15 cellular contexts compared by ENCODE assay signal in genomic region chr11:381501-382072, GRCh38. TPM values are rescaled to one million over a fixed set of nuclear protein-coding genes. Genes with fewer than 3 reads are reported as not detected.
DNase-seq lines count a peak whose midpoint lies in the region; ATAC-seq, FAIRE-seq and TF ChIP-seq lines count a peak whose summit lies in the region.
"Had no signal": no experiment of that assay in that cellular context is flagged by ENCODE, and none has a peak within 500 bp of the region (broad histone marks: within the 10 kb centered on the region; RNA-seq: fewer than 3 reads in every experiment).

No MANE protein-coding gene starts in this region.

- H3K36me3 ChIP-seq in Loucy (ENCODE audit: insufficient read depth, low read length) (no peaks in the 10 kb centered on the region), HepG2 (replicated peaks in 1 of 2; ENCODE audit: control insufficient read depth in 1 of 2, insufficient read depth in 2 of 2, low read length in 2 of 2) (no peaks in the 10 kb centered on the region; a peak in 1 of 5 replicates)

- intact Hi-C loops in right cardiac atrium (cut with DNase I) = no loop called here
- intact Hi-C loops in cardiac septum (cut with DNase I) = no loop called here
- intact Hi-C loops in HepG2 (cut with micrococcal nuclease; ENCODE audit: unreplicated experiment) = no loop called here

- in situ Hi-C loops in HepG2 (cut with HindIII; ENCODE audit: extremely low pct_ligation_motif_present, low pct_unique_long_range_greater_than_20kb) = no loop called here

- H3K9me2 ChIP-seq in Loucy (replicated peaks; ENCODE audit: low read depth, low read length) = no peaks in the 10 kb centered on the region

- WGBS in right cardiac atrium = 75% methylated on average over 30 of the region's 35 CpGs
- 98% methylated on average over 20 of the region's 35 CpGs for WGBS in HepG2 (ENCODE audit: low lambda C conversion rate)

- no peaks in the 10 kb centered on the region for H3F3A ChIP-seq in Loucy (ENCODE audit: low read depth)

- peak in 2 of 3 donors; percentile 46 to 48 for DNase-seq in right cardiac atrium
- DNase-seq in cardiac septum (ENCODE audit: low spot score) = no peak
- no peak for DNase-seq in HepG2 (ENCODE audit: low spot score)
- DNase-seq in activated CD8-positive, alpha-beta memory T cell treated with anti-CD3 and anti-CD28 coated beads, Interleukin-2, amount 50 U/mL, for 48 hours = no peak
- DNase-seq in DMS 273 treated with DMSO at 0.1 percent for 48 hours (lab: John Stamatoyannopoulos, UW) = no peak
- DNase-seq: Calu3; CD4-positive, CD25-positive, alpha-beta regulatory T cell; DMS79; GM23248 had no signal

- ATAC-seq in right cardiac atrium (no peak), HepG2 (no peak), HG03045 (IDR thresholded peaks at IDR 0.05; ENCODE audit: unreplicated experiment) (no peak)

- no TSS peak for BruUV-seq in HepG2 (replicated peaks; lab: Mats Ljungman, UMichigan)

- H3K4me1 ChIP-seq in right cardiac atrium (ENCODE audit: control insufficient read depth, insufficient read depth, low read length) (no peaks in the 10 kb centered on the region), Loucy (ENCODE audit: insufficient read depth, low read length, poor library complexity, severe bottlenecking) (peaks cover 11% of the 10 kb centered on the region), HepG2 (ENCODE audit: insufficient read depth, low read length) (peaks cover 7% of the 10 kb centered on the region; the same call in 1 of the 2 replicates)

- H3K4me3 ChIP-seq in right cardiac atrium (ENCODE audit: low read length) (no peak overlapping the region), Loucy (ENCODE audit: low read length, poor library complexity, severe bottlenecking) (peak overlapping the region; percentile 36), HepG2 (replicated peaks in 1 of 3; ENCODE audit: insufficient read depth in 1 of 3, low read depth in 2 of 3, low read length in 3 of 3) (no peak overlapping the region)
- H3K4me3 ChIP-seq: GM12878, GM23248 had no signal

- POLR2A ChIA-PET in HepG2 (lab: Yijun Ruan, JAX) = no interaction called here

- H3K79me2 ChIP-seq in Loucy (ENCODE audit: insufficient read depth, low read length) = no peaks in the 10 kb centered on the region
- H3K79me2 ChIP-seq in HepG2 (ENCODE audit: insufficient read depth, low read length) = no peaks in the 10 kb centered on the region

- FAIRE-seq in HepG2 (lab: Jason Lieb, UNC) = no peak
- FAIRE-seq: A204.1, GM12878, GM18507, H54 had no signal

- peak overlapping the region; percentile 59 for H3K9ac ChIP-seq in Loucy (ENCODE audit: low read depth, low read length, poor library complexity, severe bottlenecking)
- no peak overlapping the region for H3K9ac ChIP-seq in HepG2 (ENCODE audit: insufficient read depth, low read depth, low read length)
- H3K9ac ChIP-seq: GM23248 had no signal

- H4K20me1 ChIP-seq in Loucy (ENCODE audit: insufficient read depth, low read length, poor library complexity, severe bottlenecking) (no peaks in the 10 kb centered on the region), HepG2 (ENCODE audit: insufficient read depth, low read length) (no peaks in the 10 kb centered on the region)

- TF ChIP-seq RAD21 in HepG2 (CRISPR knock-in tag; IDR thresholded peaks at IDR 0.05) = no peak

- TF ChIP-seq EP300 in HepG2 (IDR thresholded peaks at IDR 0.05; ENCODE audit: low read depth in 2 of 2, low read length in 2 of 2) = no peak
- no peak for TF ChIP-seq EP300 in HepG2 (CRISPR knock-in tag; IDR thresholded peaks at IDR 0.05; ENCODE audit: borderline replicate concordance)

- TF ChIP-seq CTCF in Loucy (conservative IDR thresholded peaks at IDR 0.05; ENCODE audit: low read length) = no peak
- TF ChIP-seq CTCF in HepG2 (CRISPR knock-in tag; IDR thresholded peaks at IDR 0.05) = no peak

- CTCF ChIA-PET in HepG2 (lab: Yijun Ruan, JAX; ENCODE audit: low intra/inter-chr PET ratio, low total read pairs) = no interaction called here

- no peaks in the 10 kb centered on the region for H3K9me3 ChIP-seq in right cardiac atrium (ENCODE audit: control insufficient read depth, low read length)
- H3K9me3 ChIP-seq in Loucy (ENCODE audit: insufficient read depth, low read depth, low read length) = peaks cover 10% of the 10 kb centered on the region; the same call in 1 of the 2 replicates
- no peaks in the 10 kb centered on the region for H3K9me3 ChIP-seq in HepG2 (ENCODE audit: low read length)

- H3K27ac ChIP-seq in right cardiac atrium (ENCODE audit: low read length) (no peak overlapping the region), HepG2 (ENCODE audit: extremely low read length, insufficient read depth, low read length) (no peak overlapping the region)
- H3K27ac ChIP-seq: GM23248 had no signal

- no peak for TF ChIP-seq POLR2A in HepG2 (IDR thresholded peaks at IDR 0.05; ENCODE audit: insufficient read depth in 1 of 2, low read depth in 2 of 2, low read length in 2 of 2)

- no peak overlapping the region for H2AFZ ChIP-seq in Loucy (ENCODE audit: low read length)
- H2AFZ ChIP-seq in HepG2 (ENCODE audit: low read length) = no peak overlapping the region
- H2AFZ ChIP-seq: GM23248 had no signal

- H3K27me3 ChIP-seq in right cardiac atrium (ENCODE audit: control insufficient read depth, insufficient read depth) (no peaks in the 10 kb centered on the region), Loucy (ENCODE audit: insufficient read depth, low read length, poor library complexity, severe bottlenecking) (no peaks in the 10 kb centered on the region), HepG2 (ENCODE audit: control insufficient read depth in 1 of 2, insufficient read depth in 2 of 2, low read length in 2 of 2) (peaks cover 1 to 6% of the 10 kb centered on the region in 2 experiments; a peak in 3 of 5 replicates)

- H3K4me2 ChIP-seq in Loucy (ENCODE audit: low read depth, low read length, poor library complexity, severe bottlenecking) (peak overlapping the region; percentile 49), HepG2 (ENCODE audit: low read depth, low read length) (no peak overlapping the region)

RNA-seq across cellular contexts. Expression of gene B4GALNT4, which starts 12.3 kb away (rescaled TPM):
- total RNA-seq in right cardiac atrium (1 to 10 TPM; 1.0 to 1.6 (median 1.3) TPM), cardiac septum (0.24 TPM), HepG2 (2016; rRNA removed; fragmentation: Illumina TruSeq; extraction: Trizol) (24.8 and 50.1 TPM in 2 replicates)
- polyA plus RNA-seq in right cardiac atrium (2.5 TPM), HepG2 (2011; rRNA removed) (30.5 and 34.4 TPM in 2 replicates)
- total RNA-seq in HepG2 (2016; cell fraction: cytosol; rRNA removed; fragmentation: Illumina TruSeq; extraction: Trizol; ENCODE audit: low read depth) = 13.7 and 15.2 TPM in 2 replicates
- 20.5 and 56.5 TPM in 2 replicates for total RNA-seq in HepG2 (2016; cell fraction: insoluble cytoplasmic fraction; rRNA removed; fragmentation: Illumina TruSeq; extraction: Trizol)
- 36.4 and 42.9 TPM in 2 replicates for total RNA-seq in HepG2 (2016; cell fraction: membrane; rRNA removed; fragmentation: Illumina TruSeq; extraction: Trizol)
- 47.2 and 48.9 TPM in 2 replicates for total RNA-seq in HepG2 (2016; cell fraction: nucleus; rRNA removed; fragmentation: Illumina TruSeq; extraction: Trizol)
- polyA plus RNA-seq in HepG2 (2011; cell fraction: cytosol; rRNA removed) = 18.4 and 40.1 TPM in 2 replicates
- polyA plus RNA-seq in HepG2 (2011; cell fraction: nucleus; rRNA removed) = 268 and 442 TPM in 2 replicates
- polyA plus RNA-seq in HepG2 (2012) = 19.2 and 34.3 TPM in 2 replicates
- polyA plus RNA-seq in HepG2 (2016; cell fraction: cytosol; fragmentation: Illumina TruSeq; extraction: Trizol; ENCODE audit: low read depth) = 11.8 and 14.2 TPM in 2 replicates
- polyA plus RNA-seq in HepG2 (2016; cell fraction: insoluble cytoplasmic fraction; fragmentation: Illumina TruSeq; extraction: Trizol; ENCODE audit: low read depth) = 26.0 and 28.4 TPM in 2 replicates
- 26.2 and 30.9 TPM in 2 replicates for polyA plus RNA-seq in HepG2 (2016; cell fraction: membrane; fragmentation: Illumina TruSeq; extraction: Trizol; ENCODE audit: low read depth)
- polyA plus RNA-seq in HepG2 (2016; cell fraction: nucleus; fragmentation: Illumina TruSeq; extraction: Trizol; ENCODE audit: insufficient read depth, low read depth) = 152 and 159 TPM in 2 replicates
- 0.07 and 19.7 TPM in 2 replicates for polyA minus RNA-seq in HepG2 (2011; rRNA and poly(A)+ RNA removed; ENCODE audit: low replicate concordance)
- polyA minus RNA-seq in HepG2 (2011; cell fraction: cytosol; rRNA and poly(A)+ RNA removed) = 10.4 and 11.1 TPM in 2 replicates
- 16.9 and 22.4 TPM in 2 replicates for polyA minus RNA-seq in HepG2 (2011; cell fraction: nucleus; rRNA and poly(A)+ RNA removed)
- polyA plus RNA-seq: CD4-positive, CD25-positive, alpha-beta regulatory T cell had no signal

RNA-seq across cellular contexts. Expression of gene PKP3, which starts 12.4 kb away (rescaled TPM):
- total RNA-seq in right cardiac atrium = under 1 TPM; 0.26 to 0.88 (median 0.63) TPM
- polyA plus RNA-seq in right cardiac atrium = 0.36 TPM
- 0.83 TPM for total RNA-seq in cardiac septum
- total RNA-seq in HepG2 (2016; rRNA removed; fragmentation: Illumina TruSeq; extraction: Trizol) = 21.1 and 28.7 TPM in 2 replicates
- total RNA-seq in HepG2 (2016; cell fraction: cytosol; rRNA removed; fragmentation: Illumina TruSeq; extraction: Trizol; ENCODE audit: low read depth) = 5.8 and 6.9 TPM in 2 replicates
- total RNA-seq in HepG2 (2016; cell fraction: insoluble cytoplasmic fraction; rRNA removed; fragmentation: Illumina TruSeq; extraction: Trizol) = 17.5 and 29.7 TPM in 2 replicates
- total RNA-seq in HepG2 (2016; cell fraction: membrane; rRNA removed; fragmentation: Illumina TruSeq; extraction: Trizol) = 13.9 and 14.9 TPM in 2 replicates
- 14.5 and 19.8 TPM in 2 replicates for total RNA-seq in HepG2 (2016; cell fraction: nucleus; rRNA removed; fragmentation: Illumina TruSeq; extraction: Trizol)
- 18.0 and 25.1 TPM in 2 replicates for polyA plus RNA-seq in HepG2 (2011; rRNA removed)
- 13.8 and 24.2 TPM in 2 replicates for polyA plus RNA-seq in HepG2 (2011; cell fraction: cytosol; rRNA removed)
- 59.8 and 70.5 TPM in 2 replicates for polyA plus RNA-seq in HepG2 (2011; cell fraction: nucleus; rRNA removed)
- 12.9 and 13.0 TPM in 2 replicates for polyA plus RNA-seq in HepG2 (2012)
- 4.6 and 4.9 TPM in 2 replicates for polyA plus RNA-seq in HepG2 (2016; cell fraction: cytosol; fragmentation: Illumina TruSeq; extraction: Trizol; ENCODE audit: low read depth)
- 22.3 and 24.1 TPM in 2 replicates for polyA plus RNA-seq in HepG2 (2016; cell fraction: insoluble cytoplasmic fraction; fragmentation: Illumina TruSeq; extraction: Trizol; ENCODE audit: low read depth)
- 7.9 and 9.3 TPM in 2 replicates for polyA plus RNA-seq in HepG2 (2016; cell fraction: membrane; fragmentation: Illumina TruSeq; extraction: Trizol; ENCODE audit: low read depth)
- polyA plus RNA-seq in HepG2 (2016; cell fraction: nucleus; fragmentation: Illumina TruSeq; extraction: Trizol; ENCODE audit: insufficient read depth, low read depth) = 38.2 and 40.1 TPM in 2 replicates
- 30.4 and 42.3 TPM in 2 replicates for polyA minus RNA-seq in HepG2 (2011; rRNA and poly(A)+ RNA removed; ENCODE audit: low replicate concordance)
- polyA minus RNA-seq in HepG2 (2011; cell fraction: cytosol; rRNA and poly(A)+ RNA removed) = 24.6 and 25.2 TPM in 2 replicates
- polyA minus RNA-seq in HepG2 (2011; cell fraction: nucleus; rRNA and poly(A)+ RNA removed) = 9.9 and 14.7 TPM in 2 replicates

RNA-seq across cellular contexts. Expression of gene SIGIRR, which starts 33.2 kb away (rescaled TPM):
- total RNA-seq in right cardiac atrium = 10 to 100 TPM; 28.6 to 42.4 (median 35.1) TPM
- polyA plus RNA-seq in right cardiac atrium = 61.8 TPM
- 33.3 TPM for total RNA-seq in cardiac septum
- total RNA-seq in HepG2 (2016; rRNA removed; fragmentation: Illumina TruSeq; extraction: Trizol) = 0.80 and 2.1 TPM in 2 replicates
- 1.7 and 1.8 TPM in 2 replicates for total RNA-seq in HepG2 (2016; cell fraction: cytosol; rRNA removed; fragmentation: Illumina TruSeq; extraction: Trizol; ENCODE audit: low read depth)
- 1.4 and 2.0 TPM in 2 replicates for total RNA-seq in HepG2 (2016; cell fraction: insoluble cytoplasmic fraction; rRNA removed; fragmentation: Illumina TruSeq; extraction: Trizol)
- 2.1 and 2.2 TPM in 2 replicates for total RNA-seq in HepG2 (2016; cell fraction: membrane; rRNA removed; fragmentation: Illumina TruSeq; extraction: Trizol)
- 1.8 and 1.9 TPM in 2 replicates for total RNA-seq in HepG2 (2016; cell fraction: nucleus; rRNA removed; fragmentation: Illumina TruSeq; extraction: Trizol)
- polyA plus RNA-seq in HepG2 (2011; rRNA removed) = 1.2 and 2.1 TPM in 2 replicates
- 1.1 and 2.0 TPM in 2 replicates for polyA plus RNA-seq in HepG2 (2011; cell fraction: cytosol; rRNA removed)
- 4.9 and 10.2 TPM in 2 replicates for polyA plus RNA-seq in HepG2 (2011; cell fraction: nucleus; rRNA removed)
- 1.6 and 2.0 TPM in 2 replicates for polyA plus RNA-seq in HepG2 (2012)
- polyA plus RNA-seq in HepG2 (2016; cell fraction: cytosol; fragmentation: Illumina TruSeq; extraction: Trizol; ENCODE audit: low read depth) = 1.6 and 2.7 TPM in 2 replicates
- 1.0 and 2.1 TPM in 2 replicates for polyA plus RNA-seq in HepG2 (2016; cell fraction: insoluble cytoplasmic fraction; fragmentation: Illumina TruSeq; extraction: Trizol; ENCODE audit: low read depth)
- 2.8 and 4.3 TPM in 2 replicates for polyA plus RNA-seq in HepG2 (2016; cell fraction: membrane; fragmentation: Illumina TruSeq; extraction: Trizol; ENCODE audit: low read depth)
- 5.7 and 7.3 TPM in 2 replicates for polyA plus RNA-seq in HepG2 (2016; cell fraction: nucleus; fragmentation: Illumina TruSeq; extraction: Trizol; ENCODE audit: insufficient read depth, low read depth)
- polyA minus RNA-seq in HepG2 (2011; rRNA and poly(A)+ RNA removed; ENCODE audit: low replicate concordance) = 2.3 and 4.3 TPM in 2 replicates
- 1.5 and 1.8 TPM in 2 replicates for polyA minus RNA-seq in HepG2 (2011; cell fraction: cytosol; rRNA and poly(A)+ RNA removed)
- polyA minus RNA-seq in HepG2 (2011; cell fraction: nucleus; rRNA and poly(A)+ RNA removed) = not detected in 2 replicates

Comparison
In these comparisons a context has a peak if more than half of its experiments do, and no peak if none do; other contexts are left out.
1. DNase-seq: peak in right cardiac atrium (2 of 3); none in cardiac septum (single experiment), HepG2 (single experiment), activated CD8-positive, alpha-beta memory T cell treated with anti-CD3 and anti-CD28 coated beads, Interleukin-2, amount 50 U/mL, for 48 hours (single experiment) and DMS 273 treated with DMSO at 0.1 percent for 48 hours (single experiment).
2. RNA of gene B4GALNT4, which starts 12.3 kb away (total RNA-seq): 13.7 to 56.5 TPM in HepG2; 1.0 to 1.6 TPM in right cardiac atrium and 0.24 TPM in cardiac septum (single experiment); every median in the first group is over 4 times any median in the second.
3. RNA of gene SIGIRR, which starts 33.2 kb away (total RNA-seq): 28.6 to 42.4 TPM in right cardiac atrium and 33.3 TPM in cardiac septum (single experiment); 0.80 to 2.2 TPM in HepG2; every median in the first group is over 4 times any median in the second.